Comparison of ENCODE assay signal across 16 cellular contexts in the genomic region with DNA sequence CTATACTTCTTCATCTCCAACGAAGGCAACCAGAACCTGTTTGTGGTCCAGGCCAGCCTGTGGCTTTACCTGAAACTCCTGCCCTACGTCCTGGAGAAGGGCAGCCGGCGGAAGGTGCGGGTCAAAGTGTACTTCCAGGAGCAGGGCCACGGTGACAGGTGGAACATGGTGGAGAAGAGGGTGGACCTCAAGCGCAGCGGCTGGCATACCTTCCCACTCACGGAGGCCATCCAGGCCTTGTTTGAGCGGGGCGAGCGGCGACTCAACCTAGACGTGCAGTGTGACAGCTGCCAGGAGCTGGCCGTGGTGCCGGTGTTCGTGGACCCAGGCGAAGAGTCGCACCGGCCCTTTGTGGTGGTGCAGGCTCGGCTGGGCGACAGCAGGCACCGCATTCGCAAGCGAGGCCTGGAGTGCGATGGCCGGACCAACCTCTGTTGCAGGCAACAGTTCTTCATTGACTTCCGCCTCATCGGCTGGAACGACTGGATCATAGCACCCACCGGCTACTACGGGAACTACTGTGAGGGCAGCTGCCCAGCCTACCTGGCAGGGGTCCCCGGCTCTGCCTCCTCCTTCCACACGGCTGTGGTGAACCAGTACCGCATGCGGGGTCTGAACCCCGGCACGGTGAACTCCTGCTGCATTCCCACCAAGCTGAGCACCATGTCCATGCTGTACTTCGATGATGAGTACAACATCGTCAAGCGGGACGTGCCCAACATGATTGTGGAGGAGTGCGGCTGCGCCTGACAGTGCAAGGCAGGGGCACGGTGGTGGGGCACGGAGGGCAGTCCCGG. TPM values are rescaled to one million over a fixed set of nuclear protein-coding genes. Genes with fewer than 3 reads are reported as not detected.
DNase-seq lines count a peak whose midpoint lies in the region; ATAC-seq and TF ChIP-seq lines count a peak whose summit lies in the region.
"Had no signal": no experiment of that assay in that cellular context is flagged by ENCODE, and none has a peak within 500 bp of the region (broad histone marks: within the 10 kb centered on the region; RNA-seq: fewer than 3 reads in every experiment).

No MANE protein-coding gene starts in this region.

- H3K4me3 ChIP-seq in SK-N-SH (ENCODE audit: low read depth in 2 of 2, low read length in 1 of 2) (no peak overlapping the region), testis (no peak overlapping the region), BE2C (ENCODE audit: low read depth, low read length) (no peak overlapping the region)
- H3K4me3 ChIP-seq: BLaER1 treated with 17β-estradiol and CSF1 and Interleukin-3, amounts not matched to agents 10 nM and 100 nM; MG63 had no signal

- H3K79me2 ChIP-seq in SK-N-SH (ENCODE audit: insufficient read depth), result no peaks in the 10 kb centered on the region

- intact Hi-C loops in testis (cut with DNase I; ENCODE audit: low total_unique reads), result loop anchor here (5.0 kb wide), 1 partner anchor 333 kb away; no protein-coding TSS in a partner anchor
- intact Hi-C loops in CD4-positive, alpha-beta T cell (cut with DNase I, micrococcal nuclease), result loop anchor here in 1 of 2 experiments (5.0 kb wide), 1 partner anchor 333 kb away; no protein-coding TSS in a partner anchor

- H3K36me3 ChIP-seq in SK-N-SH (replicated peaks in 1 of 2; ENCODE audit: control insufficient read depth in 1 of 2, insufficient read depth in 2 of 2, low read length in 1 of 2), result no peaks in the 10 kb centered on the region
- no peaks in the 10 kb centered on the region for H3K36me3 ChIP-seq in testis (ENCODE audit: low read depth, missing control alignments)
- H3K36me3 ChIP-seq in BE2C, result no peaks in the 10 kb centered on the region
- H3K36me3 ChIP-seq: BLaER1 treated with 17β-estradiol and CSF1 and Interleukin-3, amounts not matched to agents 10 nM and 100 nM; MG63 had no signal

- no peaks in the 10 kb centered on the region for H4K20me1 ChIP-seq in SK-N-SH (ENCODE audit: insufficient read depth)

- DNase-seq in SK-N-SH (no peak), iPS-NIHi11 (ENCODE audit: low spot score) (peak; percentile 61), testis (peak; percentile 27), BE2C (no peak), dermis blood vessel endothelial cell (no peak)
- DNase-seq in CD4-positive, alpha-beta T cell, result no peak
- DNase-seq: EL; HFFc6; MG63; NCI-H1694 treated with DMSO at 0.1 percent for 48 hours; NK-92 treated with Interleukin-12 subunit alpha and Interleukin-12 subunit beta, amount 100 ng/mL, for 24 hours had no signal

- H3K36me3 Mint-ChIP-seq in CD4-positive, alpha-beta T cell (ENCODE audit: low read depth), result no peaks in the 10 kb centered on the region

- no peak for TF ChIP-seq RAD21 in SK-N-SH (IDR thresholded peaks at IDR 0.05; ENCODE audit: low read length)

- H3K27me3 ChIP-seq in SK-N-SH (ENCODE audit: insufficient read depth) (peaks cover 27% of the 10 kb centered on the region), testis (no peaks in the 10 kb centered on the region), BE2C (peaks cover 33% of the 10 kb centered on the region)
- peaks cover 42% of the 10 kb centered on the region for H3K27me3 ChIP-seq in CD4-positive, alpha-beta T cell (ENCODE audit: control insufficient read depth, insufficient read depth, low read length)

- CTCF ChIA-PET in SK-N-SH (lab: Yijun Ruan, JAX), result interaction anchor here (1.1 to 3.2 kb wide), 4 partner anchors 8 to 731 kb away, joined by 3 to 23 read pairs (median 4); no protein-coding TSS in a partner anchor
- CTCF ChIA-PET in CD4-positive, alpha-beta T cell (lab: Charles Lee), result no interaction called here

- peaks cover 13% of the 10 kb centered on the region for H3K4me1 Mint-ChIP-seq in CD4-positive, alpha-beta T cell (ENCODE audit: low read depth)

- POLR2A ChIA-PET in SK-N-SH (lab: Yijun Ruan, JAX), result no interaction called here
- POLR2A ChIA-PET in CD4-positive, alpha-beta T cell (lab: Charles Lee), result no interaction called here

- no peak overlapping the region for H3K27ac Mint-ChIP-seq in CD4-positive, alpha-beta T cell
- H3K27ac Mint-ChIP-seq: HFFc6 had no signal

- no peak overlapping the region for H2AFZ ChIP-seq in SK-N-SH (ENCODE audit: low read depth)

- no peak overlapping the region for H3K27ac ChIP-seq in SK-N-SH (ENCODE audit: low read depth in 2 of 2, low read length in 1 of 2)
- peak overlapping the region; percentile 88 for H3K27ac ChIP-seq in VCaP
- no peak overlapping the region for H3K27ac ChIP-seq in testis
- no peak overlapping the region for H3K27ac ChIP-seq in CD4-positive, alpha-beta T cell (ENCODE audit: low read depth, low read length)
- H3K27ac ChIP-seq: BLaER1 treated with 17β-estradiol and CSF1 and Interleukin-3, amounts not matched to agents 10 nM and 100 nM; HL-60; KMS-11 had no signal

- H3F3A ChIP-seq in SK-N-SH (replicated peaks; ENCODE audit: insufficient read depth), result no peaks in the 10 kb centered on the region

- H3K27me3 Mint-ChIP-seq in CD4-positive, alpha-beta T cell, result peaks cover 51% of the 10 kb centered on the region

- ATAC-seq in SK-N-SH treated with all-trans-retinoic acid at 6 μM for 48 hours, result no peak
- no peak for ATAC-seq in CD4-positive, alpha-beta T cell (ENCODE audit: poor library complexity)

- TF ChIP-seq CTCF in SK-N-SH (IDR thresholded peaks at IDR 0.05) (no peak), VCaP (conservative IDR thresholded peaks at IDR 0.05) (no peak), testis (IDR thresholded peaks at IDR 0.05) (no peak), BE2C (IDR thresholded peaks at IDR 0.05; ENCODE audit: low read depth, low read length) (no peak)
- TF ChIP-seq CTCF in CD4-positive, alpha-beta T cell (IDR thresholded peaks at IDR 0.05), result no peak

- no peaks in the 10 kb centered on the region for H3K9me2 ChIP-seq in SK-N-SH

- no peak for TF ChIP-seq POLR2A in testis (IDR thresholded peaks at IDR 0.05)

- H3K9me3 ChIP-seq in SK-N-SH, result no peaks in the 10 kb centered on the region
- H3K9me3 ChIP-seq in testis, result no peaks in the 10 kb centered on the region
- H3K9me3 ChIP-seq in BE2C, result no peaks in the 10 kb centered on the region
- H3K9me3 ChIP-seq in CD4-positive, alpha-beta T cell (ENCODE audit: control insufficient read depth, low read length), result no peaks in the 10 kb centered on the region
- H3K9me3 ChIP-seq: BLaER1 treated with 17β-estradiol and CSF1 and Interleukin-3, amounts not matched to agents 10 nM and 100 nM; MG63 had no signal

- H3K4me1 ChIP-seq in SK-N-SH (ENCODE audit: control insufficient read depth in 1 of 2, insufficient read depth in 2 of 2, low read depth in 1 of 2, low read length in 1 of 2) (peaks cover 0 to 5% of the 10 kb centered on the region in 2 experiments; a peak in 1 of 4 replicates), testis (no peaks in the 10 kb centered on the region), BE2C (no peaks in the 10 kb centered on the region)

- no peaks in the 10 kb centered on the region for H3K9me3 Mint-ChIP-seq in CD4-positive, alpha-beta T cell
- H3K9me3 Mint-ChIP-seq: HFFc6 had no signal

- no peak for TF ChIP-seq EP300 in SK-N-SH (IDR thresholded peaks at IDR 0.05; ENCODE audit: borderline replicate concordance in 1 of 2, low read depth in 1 of 2, low read length in 1 of 2)

- WGBS in SK-N-SH (ENCODE audit: low lambda C conversion rate), result 89% methylated on average over 29 of the region's 47 CpGs
- WGBS in testis, 2 donors, result 67 to 83% methylated on average over 24 to 47 of the region's 47 CpGs

- no peak overlapping the region for H3K4me2 ChIP-seq in SK-N-SH
- H3K4me2 ChIP-seq: KMS-11 had no signal

- no peak overlapping the region for H3K4me3 Mint-ChIP-seq in CD4-positive, alpha-beta T cell
- H3K4me3 Mint-ChIP-seq: HFFc6 had no signal

- H3K9ac ChIP-seq in SK-N-SH, result no peak overlapping the region
- H3K9ac ChIP-seq: BLaER1 treated with 17β-estradiol and CSF1 and Interleukin-3, amounts not matched to agents 10 nM and 100 nM; KMS-11 had no signal

TF ChIP-seq in SK-N-SH, 30 proteins besides CTCF, POLR2A, EP300 and RAD21 (continues in another document):
- TF ChIP-seq CHD2 (IDR thresholded peaks at IDR 0.05; ENCODE audit: low read length, partially characterized antibody), result no peak
- TF ChIP-seq, protein P1, sequence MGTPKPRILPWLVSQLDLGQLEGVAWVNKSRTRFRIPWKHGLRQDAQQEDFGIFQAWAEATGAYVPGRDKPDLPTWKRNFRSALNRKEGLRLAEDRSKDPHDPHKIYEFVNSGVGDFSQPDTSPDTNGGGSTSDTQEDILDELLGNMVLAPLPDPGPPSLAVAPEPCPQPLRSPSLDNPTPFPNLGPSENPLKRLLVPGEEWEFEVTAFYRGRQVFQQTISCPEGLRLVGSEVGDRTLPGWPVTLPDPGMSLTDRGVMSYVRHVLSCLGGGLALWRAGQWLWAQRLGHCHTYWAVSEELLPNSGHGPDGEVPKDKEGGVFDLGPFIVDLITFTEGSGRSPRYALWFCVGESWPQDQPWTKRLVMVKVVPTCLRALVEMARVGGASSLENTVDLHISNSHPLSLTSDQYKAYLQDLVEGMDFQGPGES (IDR thresholded peaks at IDR 0.05; ENCODE audit: low read depth, low read length), result no peak

TF ChIP-seq in SK-N-SH treated with all-trans-retinoic acid at 6 μM for 48 hours, 23 proteins besides CTCF, POLR2A, EP300 and RAD21 (continues in another document):
- TF ChIP-seq SNAI2 (CRISPR knock-in tag; IDR thresholded peaks at IDR 0.05) (no peak), TOX (CRISPR knock-in tag; IDR thresholded peaks at IDR 0.05; ENCODE audit: borderline replicate concordance) (no peak), CSDC2 (CRISPR knock-in tag; IDR thresholded peaks at IDR 0.05) (no peak), PATZ1 (CRISPR knock-in tag; IDR thresholded peaks at IDR 0.05; ENCODE audit: borderline replicate concordance) (no peak), ESRRG (CRISPR knock-in tag; IDR thresholded peaks at IDR 0.05) (no peak)

RNA-seq across cellular contexts. Expression of gene INHBB, which starts 3.4 kb away (rescaled TPM):
- polyA plus RNA-seq in SK-N-SH (2012; rRNA removed) (0.03 TPM in 1 of 2 replicates, not detected in the other), testis (ENCODE audit: insufficient read depth, low read depth, low replicate concordance) (46.1 TPM)
- polyA plus RNA-seq in SK-N-SH (2012; cell fraction: cytosol; rRNA removed), result 0.01 TPM in 2 replicates
- 0.07 and 0.08 TPM in 2 replicates for polyA plus RNA-seq in SK-N-SH (2012; cell fraction: nucleus; rRNA removed)
- total RNA-seq in testis (100 to 1,000 TPM in 1 of 2 donors, 10 to 100 TPM in 1; 55.4 to 123 TPM), dermis blood vessel endothelial cell (8.5 and 11.8 TPM in 2 replicates)
- not detected for polyA plus RNA-seq in BE2C (2012; ENCODE audit: insufficient read depth, insufficient read length, low read depth)
- not detected for total RNA-seq in CD4-positive, alpha-beta T cell

Comparison
In these comparisons a context has a peak if more than half of its experiments do, and no peak if none do; other contexts are left out.
1. DNase-seq: peak in iPS-NIHi11 (single experiment) and testis (single experiment); none in SK-N-SH (single experiment), BE2C (single experiment), dermis blood vessel endothelial cell (single experiment) and CD4-positive, alpha-beta T cell (0 of 10).